ENCODE assay signal across 20 cellular contexts in the genomic region with DNA sequence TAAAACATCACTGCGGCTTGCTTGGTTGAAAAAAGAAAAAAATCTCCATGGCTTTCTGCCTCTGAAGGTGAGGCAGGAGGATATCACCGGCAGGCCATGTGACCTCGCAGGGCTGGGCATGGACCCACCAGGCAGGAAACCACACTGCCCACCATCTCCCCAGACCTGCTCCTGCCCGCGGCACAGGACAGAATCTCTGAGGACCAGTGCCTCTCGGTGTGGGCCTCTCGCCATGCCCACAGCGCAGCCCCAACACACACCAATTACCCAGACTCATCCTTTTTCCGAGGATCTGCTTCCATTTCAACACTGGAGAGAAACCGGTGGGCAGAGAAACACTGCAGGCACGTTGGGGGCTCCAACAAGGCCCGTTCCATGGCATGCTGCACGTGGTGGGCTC.
"Had no signal": no experiment of that assay in that cellular context is flagged by ENCODE, and none has a peak within 500 bp of the region (broad histone marks: within the 10 kb centered on the region; RNA-seq: fewer than 3 reads in every experiment).

No MANE protein-coding gene starts in this region.

- H3K27me3 Mint-ChIP-seq: activated T-cell treated with anti-CD3 and anti-CD28 coated beads, Interleukin-2, amount 50 U/mL, for 24 hours; activated T-helper 17 cell treated with anti-CD3 and anti-CD28 coated beads, Interleukin-2, amount 50 U/mL, for 72 hours; central memory CD8-positive, alpha-beta T cell; memory B cell; T-cell; type B pancreatic cell had no signal

- H3K4me3 Mint-ChIP-seq: activated T-cell treated with anti-CD3 and anti-CD28 coated beads, Interleukin-2, amount 50 U/mL, for 24 hours; activated T-helper 17 cell treated with anti-CD3 and anti-CD28 coated beads, Interleukin-2, amount 50 U/mL, for 72 hours; central memory CD8-positive, alpha-beta T cell; memory B cell; T-cell; type B pancreatic cell; WTC11 had no signal

- DNase-seq: activated CD4-positive, alpha-beta T cell treated with anti-CD3 and anti-CD28 coated beads, Interleukin-2, amount 50 U/mL, for 48 hours; activated T-cell treated with anti-CD3 and anti-CD28 coated beads, Interleukin-2, amount 50 U/mL, for 24 hours; anterior cingulate cortex; brain microvascular endothelial cell; esophagus squamous epithelium; gastrocnemius medialis; hippocampal formation; sigmoid colon; stimulated activated CD4-positive, alpha-beta T cell treated with anti-CD3 and anti-CD28 coated beads, Interleukin-2, amount 100 ng/mL, for 48 hours; stimulated activated CD8-positive, alpha-beta memory T cell treated with anti-CD3 and anti-CD28 coated beads, Interleukin-4, amount 100 ng/mL, for 48 hours; stimulated activated naive CD4-positive, alpha-beta T cell; T-cell; T-helper 9 cell; testis had no signal

- H3K27ac ChIP-seq: brain microvascular endothelial cell, esophagus squamous epithelium, gastrocnemius medialis, sigmoid colon, testis, vagina had no signal

- H3K9me3 Mint-ChIP-seq: activated T-cell treated with anti-CD3 and anti-CD28 coated beads, Interleukin-2, amount 50 U/mL, for 24 hours; activated T-helper 17 cell treated with anti-CD3 and anti-CD28 coated beads, Interleukin-2, amount 50 U/mL, for 72 hours; central memory CD8-positive, alpha-beta T cell; memory B cell; T-cell; type B pancreatic cell; WTC11 had no signal

- H3K4me3 ChIP-seq: esophagus squamous epithelium, gastrocnemius medialis, sigmoid colon, testis, vagina had no signal

- H3K4me1 ChIP-seq: esophagus squamous epithelium, gastrocnemius medialis, testis, vagina had no signal

- ATAC-seq: activated T-helper 17 cell treated with anti-CD3 and anti-CD28 coated beads, Interleukin-2, amount 50 U/mL, for 72 hours; gastrocnemius medialis; T-cell; WTC11 had no signal

- H3K4me1 Mint-ChIP-seq: memory B cell, WTC11 had no signal

- H3K9me3 ChIP-seq: esophagus squamous epithelium, gastrocnemius medialis, sigmoid colon, testis, vagina had no signal

- H3K27ac Mint-ChIP-seq: activated T-helper 17 cell treated with anti-CD3 and anti-CD28 coated beads, Interleukin-2, amount 50 U/mL, for 72 hours; memory B cell; type B pancreatic cell; WTC11 had no signal

- H3K27me3 ChIP-seq: brain microvascular endothelial cell, esophagus squamous epithelium, gastrocnemius medialis, sigmoid colon, testis, vagina had no signal
